1 cellular context compared by ENCODE assay signal in the genomic region with DNA sequence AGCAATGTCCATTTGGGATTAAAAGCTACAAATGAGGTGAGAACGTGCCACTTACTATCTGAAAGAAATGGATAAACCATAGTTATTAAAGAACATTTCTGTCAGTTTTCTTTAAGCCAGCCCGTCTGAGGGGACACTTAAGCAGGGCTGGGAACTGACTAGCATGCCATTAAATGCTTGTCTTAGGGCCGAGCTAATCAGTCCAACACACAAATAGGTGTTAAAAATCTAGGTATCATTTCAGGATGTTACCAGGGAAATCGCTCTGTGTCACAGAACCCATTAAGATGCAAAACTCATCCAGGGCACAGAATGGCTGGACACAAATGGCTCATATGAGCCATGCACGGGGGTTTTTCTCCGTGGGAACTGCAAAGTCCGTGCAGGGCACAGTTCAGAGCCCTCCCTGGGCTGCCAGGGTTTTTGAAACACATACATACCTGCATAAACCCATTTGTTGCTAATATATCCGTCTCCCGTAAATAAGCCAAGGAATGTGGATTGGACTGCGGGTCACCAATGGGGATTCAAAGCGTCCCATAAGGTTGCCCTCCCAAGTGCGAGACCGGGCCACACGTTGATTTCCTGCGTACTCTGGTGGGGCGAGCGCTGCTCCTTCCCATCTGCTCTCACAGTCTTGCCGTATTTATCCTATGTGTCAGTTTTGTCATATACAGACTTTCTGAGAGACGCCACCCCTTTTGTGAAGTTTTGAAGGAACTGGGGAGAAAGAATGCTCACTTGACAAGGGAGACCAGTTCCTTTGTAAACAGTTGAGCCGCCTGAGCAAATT.
TF ChIP-seq lines count a peak whose summit lies in the region.

No MANE protein-coding gene starts in this region.

TF ChIP-seq in SK-N-SH, 30 proteins besides CTCF, POLR2A, EP300 and RAD21 (continued from another document):
- TF ChIP-seq GABPA (IDR thresholded peaks at IDR 0.05; ENCODE audit: low read depth): no peak
- no peak for TF ChIP-seq GATA2 (CRISPR knock-in tag; IDR thresholded peaks at IDR 0.05)
- no peak for TF ChIP-seq SIN3A (IDR thresholded peaks at IDR 0.05; ENCODE audit: borderline replicate concordance, low read depth, low read length)
- no peak for TF ChIP-seq TCF12 (IDR thresholded peaks at IDR 0.05)
- TF ChIP-seq, protein P1, sequence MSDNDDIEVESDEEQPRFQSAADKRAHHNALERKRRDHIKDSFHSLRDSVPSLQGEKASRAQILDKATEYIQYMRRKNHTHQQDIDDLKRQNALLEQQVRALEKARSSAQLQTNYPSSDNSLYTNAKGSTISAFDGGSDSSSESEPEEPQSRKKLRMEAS (IDR thresholded peaks at IDR 0.05; ENCODE audit: low read depth): no peak
- no peak for TF ChIP-seq EZH2phosphoT487 (IDR thresholded peaks at IDR 0.05; ENCODE audit: borderline replicate concordance, low read depth)
- no peak for TF ChIP-seq NFIC (IDR thresholded peaks at IDR 0.05; ENCODE audit: borderline replicate concordance)
- no peak for TF ChIP-seq NRF1 (IDR thresholded peaks at IDR 0.05; ENCODE audit: low read depth, low read length)
